In genomic region chr1:77193951-77194350, GRCh38 we compare ENCODE assay signal across 29 cellular contexts.
"Had no signal": no experiment of that assay in that cellular context is flagged by ENCODE, and none has a peak within 500 bp of the region (broad histone marks: within the 10 kb centered on the region; RNA-seq: fewer than 3 reads in every experiment).

No MANE protein-coding gene starts in this region.

- H3K27ac ChIP-seq: Peyer's patch, RWPE1 had no signal

- H3K4me3 ChIP-seq: Peyer's patch had no signal

- H3K4me1 ChIP-seq: Peyer's patch had no signal

- DNase-seq: activated CD4-positive, alpha-beta T cell treated with anti-CD3 and anti-CD28 coated beads, Interleukin-2, amount 10 ng/mL, durations not matched to agents 24 days and 14 days; activated CD4-positive, alpha-beta T cell treated with anti-CD3 and anti-CD28 coated beads, Interleukin-2, amount 50 U/mL, for 48 hours; activated CD8-positive, alpha-beta T cell treated with anti-CD3 and anti-CD28 coated beads, Interleukin-2, amount 10 ng/mL, durations not matched to agents 7 days and 5 days; activated gamma-delta T cell; activated naive CD4-positive, alpha-beta T cell treated with Interleukin-2 at 50 U/mL for 16 hours; activated naive CD8-positive, alpha-beta T cell treated with anti-CD3 and anti-CD28 coated beads, Interleukin-2, amount 10 ng/mL, durations not matched to agents 7 days and 5 days; activated T-cell treated with anti-CD3 and anti-CD28 coated beads, Interleukin-2, amount 50 U/mL, for 24 hours; caudate nucleus; cerebellar nuclear complex; MM.1S; MV-4-11; NCI-H1092; NCI-H1436 treated with DMSO at 0.1 percent for 48 hours; NCI-H1694 treated with DMSO at 0.1 percent for 48 hours; NCI-H2029 treated with DMSO at 0.1 percent for 48 hours; NCI-H2107; NCI-H2171; NCI-H510A; NCI-H526; NCI-H748 treated with DMSO at 0.1 percent for 48 hours; NK-92 treated with Interleukin-12 subunit alpha and Interleukin-12 subunit beta, amount 100 ng/mL, for 24 hours; PC-3; Peyer's patch; SIG-M5; T1000 had no signal

- ATAC-seq: activated CD8-positive, alpha-beta T cell treated with anti-CD3 and anti-CD28 coated beads, Interleukin-2, amount 10 ng/mL, durations not matched to agents 7 days and 5 days; PC-3; Right ventricle myocardium inferior had no signal

- H3K9me3 ChIP-seq: Peyer's patch had no signal

- H3K27me3 ChIP-seq: Peyer's patch had no signal

- FAIRE-seq: astrocyte, bronchial epithelial cell had no signal
